ENCODE assay signal across 15 cellular contexts in the genomic region with DNA sequence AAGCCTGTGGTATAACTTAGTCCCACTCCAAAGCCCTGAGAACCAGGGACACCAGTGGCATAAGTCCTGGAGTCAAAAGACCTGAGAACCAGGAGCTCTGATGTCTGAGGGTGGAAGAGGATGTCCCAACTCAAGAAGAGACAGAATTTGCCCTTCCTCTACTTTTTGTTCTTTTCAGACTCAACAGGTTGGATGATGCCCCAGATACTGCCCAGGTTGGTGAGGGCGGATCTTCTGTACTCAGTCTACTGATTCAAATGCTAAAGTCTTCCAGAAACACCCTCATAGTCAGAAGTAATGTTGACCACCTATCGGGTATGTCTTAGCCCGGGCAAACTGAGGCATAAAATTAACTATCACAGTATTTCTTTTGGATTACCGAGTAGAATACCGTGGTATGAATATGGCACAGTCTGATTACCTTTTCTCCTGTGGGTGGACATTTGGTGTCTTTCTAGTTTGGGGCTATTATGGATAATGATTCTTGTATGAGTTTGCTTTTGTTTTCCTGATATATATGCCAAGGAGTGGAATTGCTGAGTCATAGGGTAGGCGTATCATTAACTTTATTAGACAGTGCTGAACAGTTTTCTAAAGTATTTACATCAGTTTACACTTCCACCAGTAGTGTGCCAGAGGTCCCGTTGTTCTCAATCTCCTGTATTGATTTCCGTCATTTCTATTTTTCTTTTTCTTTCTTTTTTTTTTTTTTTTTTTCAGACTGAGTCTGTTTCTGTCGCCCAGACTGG. TPM values are rescaled to one million over a fixed set of nuclear protein-coding genes. Genes with fewer than 3 reads are reported as not detected.
A peak's percentile ranks its signal among the peaks of the same experiment; 100 is the strongest.
DNase-seq lines count a peak whose midpoint lies in the region; ATAC-seq and TF ChIP-seq lines count a peak whose summit lies in the region.
"Had no signal": no experiment of that assay in that cellular context is flagged by ENCODE, and none has a peak within 500 bp of the region (broad histone marks: within the 10 kb centered on the region; RNA-seq: fewer than 3 reads in every experiment).

No MANE protein-coding gene starts in this region.

- peaks cover 6% of the 10 kb centered on the region for H3K4me1 Mint-ChIP-seq in stimulated activated naive CD8-positive, alpha-beta T cell treated with anti-CD3 and anti-CD28 coated beads, Interleukin-15, Interleukin-2, amounts not matched to agents 100 ng/mL and 50 ng/mL, for 24 hours (ENCODE audit: low read depth)
- peaks cover 12% of the 10 kb centered on the region for H3K4me1 Mint-ChIP-seq in stimulated activated naive CD8-positive, alpha-beta T cell treated with anti-CD3 and anti-CD28 coated beads, Interleukin-15, amount 100 ng/mL, for 72 hours
- peaks cover 4% of the 10 kb centered on the region for H3K4me1 Mint-ChIP-seq in activated B cell treated with CpG ODN at 0.5 μM for 24 hours
- H3K4me1 Mint-ChIP-seq in MCF 10A (ENCODE audit: insufficient read depth, unreplicated experiment), result no peaks in the 10 kb centered on the region

- H3K9me3 Mint-ChIP-seq in stimulated activated naive CD8-positive, alpha-beta T cell treated with anti-CD3 and anti-CD28 coated beads, Interleukin-15, Interleukin-2, amounts not matched to agents 100 ng/mL and 50 ng/mL, for 24 hours, result no peaks in the 10 kb centered on the region
- H3K9me3 Mint-ChIP-seq in stimulated activated naive CD8-positive, alpha-beta T cell treated with anti-CD3 and anti-CD28 coated beads, Interleukin-15, amount 100 ng/mL, for 72 hours, result no peaks in the 10 kb centered on the region
- H3K9me3 Mint-ChIP-seq in activated B cell treated with CpG ODN at 0.5 μM for 24 hours, result no peaks in the 10 kb centered on the region
- H3K9me3 Mint-ChIP-seq in MCF 10A (ENCODE audit: unreplicated experiment), result no peaks in the 10 kb centered on the region
- H3K9me3 Mint-ChIP-seq: activated T-cell treated with anti-CD3 and anti-CD28 coated beads, Interleukin-2, amount 50 U/mL, for 4 hours had no signal

- H3K27me3 Mint-ChIP-seq in stimulated activated naive CD8-positive, alpha-beta T cell treated with anti-CD3 and anti-CD28 coated beads, Interleukin-15, Interleukin-2, amounts not matched to agents 100 ng/mL and 50 ng/mL, for 24 hours, result no peaks in the 10 kb centered on the region
- no peaks in the 10 kb centered on the region for H3K27me3 Mint-ChIP-seq in stimulated activated naive CD8-positive, alpha-beta T cell treated with anti-CD3 and anti-CD28 coated beads, Interleukin-15, amount 100 ng/mL, for 72 hours
- H3K27me3 Mint-ChIP-seq in activated B cell treated with CpG ODN at 0.5 μM for 24 hours (no peaks in the 10 kb centered on the region), MCF 10A (ENCODE audit: insufficient read depth, unreplicated experiment) (no peaks in the 10 kb centered on the region)

- H3K36me3 Mint-ChIP-seq in stimulated activated naive CD8-positive, alpha-beta T cell treated with anti-CD3 and anti-CD28 coated beads, Interleukin-15, Interleukin-2, amounts not matched to agents 100 ng/mL and 50 ng/mL, for 24 hours (ENCODE audit: low read depth), result peaks cover 17% of the 10 kb centered on the region
- H3K36me3 Mint-ChIP-seq in activated B cell treated with CpG ODN at 0.5 μM for 24 hours (ENCODE audit: low read depth) (peaks cover 19% of the 10 kb centered on the region), MCF 10A (ENCODE audit: insufficient read depth, unreplicated experiment) (peaks cover 29% of the 10 kb centered on the region)

- CTCF ChIA-PET in activated B cell treated with CpG ODN at 0.5 μM for 24 hours (lab: Charles Lee) (no interaction called here), MCF 10A (lab: Yijun Ruan, JAX) (no interaction called here)

- ATAC-seq in stimulated activated naive CD8-positive, alpha-beta T cell treated with anti-CD3 and anti-CD28 coated beads, Interleukin-15, amount 100 ng/mL, for 72 hours, result no peak
- ATAC-seq in activated B cell treated with CpG ODN at 0.5 μM for 24 hours (ENCODE audit: low read depth) (no peak), GM19467 (IDR thresholded peaks at IDR 0.05; ENCODE audit: unreplicated experiment) (no peak), HG03521 (IDR thresholded peaks at IDR 0.05; ENCODE audit: unreplicated experiment) (no peak)
- ATAC-seq: activated T-cell treated with anti-CD3 and anti-CD28 coated beads, Interleukin-2, amount 50 U/mL, for 4 hours had no signal

- TF ChIP-seq CTCF in activated B cell treated with CpG ODN at 0.5 μM for 24 hours (IDR thresholded peaks at IDR 0.05) (no peak), MCF 10A (IDR thresholded peaks at IDR 0.05; ENCODE audit: unreplicated experiment) (no peak)

- BruUV-seq in MCF 10A (replicated peaks; lab: Mats Ljungman, UMichigan), result no TSS peak

- H3K27ac Mint-ChIP-seq in stimulated activated naive CD8-positive, alpha-beta T cell treated with anti-CD3 and anti-CD28 coated beads, Interleukin-15, Interleukin-2, amounts not matched to agents 100 ng/mL and 50 ng/mL, for 24 hours, result peak overlapping the region; percentile 50
- peak overlapping the region in 1 of 2 donors; percentile 34 for H3K27ac Mint-ChIP-seq in stimulated activated naive CD8-positive, alpha-beta T cell treated with anti-CD3 and anti-CD28 coated beads, Interleukin-15, amount 100 ng/mL, for 72 hours
- peak overlapping the region; percentile 32 for H3K27ac Mint-ChIP-seq in activated B cell treated with CpG ODN at 0.5 μM for 24 hours
- H3K27ac Mint-ChIP-seq in MCF 10A (ENCODE audit: low read depth, unreplicated experiment), result no peak overlapping the region

- intact Hi-C loops in activated B cell treated with CpG ODN at 0.5 μM for 24 hours (cut with micrococcal nuclease), result no loop called here
- intact Hi-C loops in MCF 10A (cut with micrococcal nuclease), result no loop called here

- POLR2A ChIA-PET in activated B cell treated with CpG ODN at 0.5 μM for 24 hours (lab: Charles Lee) (no interaction called here), MCF 10A (lab: Yijun Ruan, JAX) (interaction anchor here (0.6 to 0.9 kb wide), 3 partner anchors 45 to 112 kb away, joined by 3 to 4 read pairs (median 3); partner anchors contain the start of gene MORC3)

- no peak for DNase-seq in stimulated activated naive CD8-positive, alpha-beta T cell treated with anti-CD3 and anti-CD28 coated beads, Interleukin-15, amount 100 ng/mL, for 72 hours
- DNase-seq in activated B cell treated with CpG ODN at 0.5 μM for 24 hours (no peak), iris pigment epithelial cell (ENCODE audit: low read depth) (peak; percentile 21), MCF 10A (ENCODE audit: unreplicated experiment) (no peak)
- no peak for DNase-seq in stimulated activated CD4-positive, alpha-beta T cell treated with anti-CD3 and anti-CD28 coated beads, Interleukin-12 subunit alpha, Interleukin-12 subunit beta, amount 100 ng/mL, for 4 hours
- DNase-seq: activated T-cell treated with anti-CD3 and anti-CD28 coated beads, Interleukin-2, amount 50 U/mL, for 4 hours; aorta; cortex of kidney; DMS79 treated with DMSO at 0.1 percent for 48 hours; MV-4-11; pancreas; tibial artery had no signal

- H3K4me3 Mint-ChIP-seq in stimulated activated naive CD8-positive, alpha-beta T cell treated with anti-CD3 and anti-CD28 coated beads, Interleukin-15, Interleukin-2, amounts not matched to agents 100 ng/mL and 50 ng/mL, for 24 hours, result no peak overlapping the region
- H3K4me3 Mint-ChIP-seq in stimulated activated naive CD8-positive, alpha-beta T cell treated with anti-CD3 and anti-CD28 coated beads, Interleukin-15, amount 100 ng/mL, for 72 hours, result no peak overlapping the region
- H3K4me3 Mint-ChIP-seq in activated B cell treated with CpG ODN at 0.5 μM for 24 hours (no peak overlapping the region), MCF 10A (ENCODE audit: unreplicated experiment) (no peak overlapping the region)
- H3K4me3 Mint-ChIP-seq: activated T-cell treated with anti-CD3 and anti-CD28 coated beads, Interleukin-2, amount 50 U/mL, for 4 hours had no signal

RNA-seq across cellular contexts. Expression of gene CHAF1B, which starts 3.2 kb away (rescaled TPM):
- total RNA-seq in activated B cell treated with CpG ODN at 0.5 μM for 24 hours, result 5.6 and 6.2 TPM in 2 replicates
- 6.4 and 7.7 TPM in 2 replicates for total RNA-seq in MCF 10A (2022)
